In genomic region chr6:132045877-132046276, GRCh38 we compare ENCODE assay signal across 21 cellular contexts.
DNase-seq lines count a peak whose midpoint lies in the region; ATAC-seq, FAIRE-seq and TF ChIP-seq lines count a peak whose summit lies in the region.
"Had no signal": no experiment of that assay in that cellular context is flagged by ENCODE, and none has a peak within 500 bp of the region (broad histone marks: within the 10 kb centered on the region; RNA-seq: fewer than 3 reads in every experiment).

No MANE protein-coding gene starts in this region.

- H2BK5ac ChIP-seq in IMR-90 (ENCODE audit: low read depth, low read length, poor library complexity, severe bottlenecking), result no peak overlapping the region

- H3K36me3 ChIP-seq in ACC112 (ENCODE audit: insufficient read depth, low read length), result no peaks in the 10 kb centered on the region
- no peaks in the 10 kb centered on the region for H3K36me3 ChIP-seq in IMR-90 (ENCODE audit: control insufficient read depth, insufficient read depth, low read length)
- no peaks in the 10 kb centered on the region for H3K36me3 ChIP-seq in K562 (ENCODE audit: control insufficient read depth, insufficient read depth, low read length)
- H3K36me3 ChIP-seq: BLaER1 treated with 17β-estradiol and CSF1 and Interleukin-3, amounts not matched to agents 10 nM and 100 nM had no signal

- no peak overlapping the region for H3K18ac ChIP-seq in IMR-90 (ENCODE audit: low read depth, low read length)

- CTCF ChIA-PET in IMR-90 (lab: Yijun Ruan, JAX), result no interaction called here
- CTCF ChIA-PET in K562 (lab: Yijun Ruan, JAX; ENCODE audit: low intra/inter-chr PET ratio), result no interaction called here

- H3K4me1 ChIP-seq in ACC112 (ENCODE audit: control insufficient read depth, insufficient read depth, low read length, unreplicated experiment) (no peaks in the 10 kb centered on the region), IMR-90 (ENCODE audit: control insufficient read depth, insufficient read depth, low read length) (peaks cover 2% of the 10 kb centered on the region; the same call in 1 of the 2 replicates), K562 (replicated peaks in 1 of 2; ENCODE audit: control insufficient read depth in 2 of 2, insufficient read depth in 2 of 2, low read length in 2 of 2) (no peaks in the 10 kb centered on the region)
- H3K4me1 ChIP-seq: Caco-2 had no signal

- no peaks in the 10 kb centered on the region for H3K79me1 ChIP-seq in IMR-90 (ENCODE audit: low read depth in 1 of 2, low read length in 2 of 2)

- peaks cover 3% of the 10 kb centered on the region for H3K9me3 ChIP-seq in IMR-90 (ENCODE audit: control insufficient read depth, insufficient read depth, low read length)
- no peaks in the 10 kb centered on the region for H3K9me3 ChIP-seq in K562 (replicated peaks; ENCODE audit: control insufficient read depth, insufficient read depth, low read depth, low read length)
- H3K9me3 ChIP-seq: Caco-2 had no signal

- H3K9ac ChIP-seq in IMR-90 (ENCODE audit: low read depth, low read length), result no peak overlapping the region
- H3K9ac ChIP-seq in K562 (ENCODE audit: insufficient read depth in 1 of 2, low read depth in 2 of 2, low read length in 2 of 2), result no peak overlapping the region
- H3K9ac ChIP-seq: BLaER1 treated with 17β-estradiol and CSF1 and Interleukin-3, amounts not matched to agents 10 nM and 100 nM had no signal

- no peak overlapping the region for H4K5ac ChIP-seq in IMR-90 (ENCODE audit: low read depth, low read length)

- no TSS peak for BruUV-seq in IMR-90 (replicated peaks; lab: Mats Ljungman, UMichigan)
- no TSS peak for BruUV-seq in K562 (replicated peaks; lab: Mats Ljungman, UMichigan)

- TF ChIP-seq CTCF in IMR-90 (conservative IDR thresholded peaks at IDR 0.05; ENCODE audit: low read depth, low read length) (no peak), K562 (IDR thresholded peaks at IDR 0.05 in 2 of 3, conservative IDR thresholded peaks at IDR 0.05 in 1 of 3; ENCODE audit: insufficient read depth in 2 of 3, low read depth in 1 of 3, low read length in 3 of 3) (no peak)

- FAIRE-seq in K562 (lab: Jason Lieb, UNC), result no peak
- FAIRE-seq: A204.1, D721Med, G401.6, GM12891, GM19239 had no signal

- in situ Hi-C loops in IMR-90 (cut with MboI; ENCODE audit: low sequenced_read_pairs) (no loop called here), K562 (cut with MboI) (no loop called here)

- WGBS in IMR-90 (ENCODE audit: extremely low coverage in 2 of 2, insufficient read length in 1 of 2), 2 experiments, result no CpG with 5 or more reads among the region's 1 CpG
- WGBS in K562 (ENCODE audit: insufficient coverage, low coverage, missing lambda C conversion rate), result 0% methylated on average over 1 of the region's 1 CpG

- H3K4me2 ChIP-seq in IMR-90 (ENCODE audit: low read depth, low read length) (no peak overlapping the region), K562 (ENCODE audit: insufficient read depth, low read length) (no peak overlapping the region)
- H3K4me2 ChIP-seq: BLaER1 treated with 17β-estradiol and CSF1 and Interleukin-3, amounts not matched to agents 10 nM and 100 nM had no signal

- dilution Hi-C loops in IMR-90 (cut with HindIII; ENCODE audit: low sequenced_read_pairs, unreplicated experiment), result no loop called here

- H3K79me2 ChIP-seq in ACC112 (ENCODE audit: control insufficient read depth, insufficient read depth, low read length, unreplicated experiment) (no peaks in the 10 kb centered on the region), K562 (ENCODE audit: control insufficient read depth, insufficient read depth, low read length) (no peaks in the 10 kb centered on the region)

- no peak overlapping the region for H2BK20ac ChIP-seq in IMR-90 (ENCODE audit: low read depth, low read length)

- no peak overlapping the region for H3K4ac ChIP-seq in IMR-90 (ENCODE audit: low read depth, low read length)

- H3K9me1 ChIP-seq in IMR-90 (ENCODE audit: insufficient read depth, low read length) (no peaks in the 10 kb centered on the region), K562 (ENCODE audit: control insufficient read depth, insufficient read depth, low read length) (no peaks in the 10 kb centered on the region)

- no peak for TF ChIP-seq EP300 in K562 (IDR thresholded peaks at IDR 0.05; ENCODE audit: low read length)

- no peak overlapping the region for H2BK15ac ChIP-seq in IMR-90 (ENCODE audit: low read depth, low read length)

- H2AK5ac ChIP-seq in IMR-90 (ENCODE audit: low read depth, low read length), result no peak overlapping the region

- H2AFZ ChIP-seq in ACC112 (ENCODE audit: low read length, unreplicated experiment) (peak overlapping the region; percentile 53), IMR-90 (replicated peaks; ENCODE audit: low read length, poor library complexity) (no peak overlapping the region), K562 (ENCODE audit: low read depth, low read length) (no peak overlapping the region)

- H3K27me3 ChIP-seq in ACC112 (ENCODE audit: insufficient read depth, low read length) (no peaks in the 10 kb centered on the region), IMR-90 (ENCODE audit: control insufficient read depth, insufficient read depth, low read length) (no peaks in the 10 kb centered on the region), K562 (ENCODE audit: control insufficient read depth in 2 of 2, insufficient read depth in 2 of 2, low read length in 2 of 2) (no peaks in the 10 kb centered on the region)
- H3K27me3 ChIP-seq: BLaER1 treated with 17β-estradiol and CSF1 and Interleukin-3, amounts not matched to agents 10 nM and 100 nM had no signal

- ATAC-seq in IMR-90 (ENCODE audit: low read depth) (no peak), K562 (no peak)
- ATAC-seq: CD8-positive, alpha-beta T cell had no signal

- H3K23ac ChIP-seq in IMR-90 (ENCODE audit: low read depth, low read length), result no peak overlapping the region

- no peak overlapping the region for H3K4me3 ChIP-seq in ACC112 (ENCODE audit: low read depth, low read length)
- no peak overlapping the region for H3K4me3 ChIP-seq in IMR-90 (ENCODE audit: insufficient read depth, low read depth, low read length)
- H3K4me3 ChIP-seq in K562, result no peak overlapping the region
- H3K4me3 ChIP-seq: BLaER1 treated with 17β-estradiol and CSF1 and Interleukin-3, amounts not matched to agents 10 nM and 100 nM had no signal

- intact Hi-C loops in IMR-90 (cut with micrococcal nuclease), result no loop called here
- intact Hi-C loops in K562 (cut with micrococcal nuclease), result no loop called here

- no peak overlapping the region for H2BK120ac ChIP-seq in IMR-90 (ENCODE audit: low read depth, low read length)

- POLR2A ChIA-PET in IMR-90 (lab: Charles Lee; ENCODE audit: unreplicated experiment) (no interaction called here), K562 (lab: Yijun Ruan, JAX) (no interaction called here)

- H4K8ac ChIP-seq in IMR-90 (ENCODE audit: low read depth in 2 of 2, low read length in 2 of 2), result no peak overlapping the region

- no peak for DNase-seq in IMR-90
- DNase-seq in K562 (ENCODE audit: extremely low read depth in 1 of 4, low spot score in 3 of 4), result no peak
- DNase-seq in activated CD8-positive, alpha-beta memory T cell treated with anti-CD3 and anti-CD28 coated beads, Interleukin-2, amount 50 U/mL, for 4 hours, result no peak
- no peak for DNase-seq in pons (ENCODE audit: low spot score)
- no peak for DNase-seq in NCI-H187 treated with DMSO at 0.1 percent for 48 hours (lab: John Stamatoyannopoulos, UW)
- DNase-seq: 8988T; AML-193; Caco-2; Calu3; CD4-positive, alpha-beta T cell; CD8-positive, alpha-beta T cell; DMS79 treated with DMSO at 0.1 percent for 48 hours; GF-D8 had no signal

- no peak overlapping the region for H3K27ac ChIP-seq in ACC112 (ENCODE audit: low read depth, low read length)
- H3K27ac ChIP-seq in IMR-90 (ENCODE audit: insufficient read depth, low read length), result no peak overlapping the region
- no peak overlapping the region for H3K27ac ChIP-seq in K562 (ENCODE audit: extremely low read depth, low read depth, low read length)
- H3K27ac ChIP-seq: BLaER1 treated with 17β-estradiol and CSF1 and Interleukin-3, amounts not matched to agents 10 nM and 100 nM; C4-2B had no signal

- H3K14ac ChIP-seq in IMR-90 (replicated peaks; ENCODE audit: low read depth, low read length), result no peak overlapping the region

- H3K56ac ChIP-seq in IMR-90 (ENCODE audit: extremely low read depth, insufficient read depth, low read length), result no peak overlapping the region

- no peak overlapping the region for H2AK9ac ChIP-seq in IMR-90 (replicated peaks; ENCODE audit: low read depth, low read length, poor library complexity)

- no peak for TF ChIP-seq POLR2A in IMR-90 (IDR thresholded peaks at IDR 0.05; ENCODE audit: low read depth, low read length)
- TF ChIP-seq POLR2A in K562 (conservative IDR thresholded peaks at IDR 0.05), result no peak

- TF ChIP-seq RAD21 in IMR-90 (IDR thresholded peaks at IDR 0.05; ENCODE audit: low read length), result no peak
- no peak for TF ChIP-seq RAD21 in K562 (CRISPR knock-in tag; conservative IDR thresholded peaks at IDR 0.05 in 1 of 2, IDR thresholded peaks at IDR 0.05 in 1 of 2)

- H4K20me1 ChIP-seq in IMR-90 (ENCODE audit: insufficient read depth, low read length) (no peaks in the 10 kb centered on the region), K562 (replicated peaks; ENCODE audit: control insufficient read depth, insufficient read depth, low read length) (no peaks in the 10 kb centered on the region)
- H4K20me1 ChIP-seq: BLaER1 treated with 17β-estradiol and CSF1 and Interleukin-3, amounts not matched to agents 10 nM and 100 nM had no signal

- H4K91ac ChIP-seq in IMR-90 (ENCODE audit: insufficient read depth, low read depth, low read length), result no peak overlapping the region

TF ChIP-seq in IMR-90, 13 proteins besides CTCF, POLR2A, EP300 and RAD21:
- TF ChIP-seq MAFK (IDR thresholded peaks at IDR 0.05; ENCODE audit: low read depth, low read length) (peak; percentile 53), RFX5 (IDR thresholded peaks at IDR 0.05; ENCODE audit: low read depth, low read length) (no peak), USF2 (IDR thresholded peaks at IDR 0.05; ENCODE audit: low read depth, low read length) (no peak)

TF ChIP-seq in K562, 482 proteins besides CTCF, POLR2A, EP300 and RAD21:
- TF ChIP-seq ZNF316 (IDR thresholded peaks at IDR 0.05) (0 out of 2 replicates have a peak, but pooled peaks have one; percentile 23), ZNF655 (CRISPR knock-in tag; IDR thresholded peaks at IDR 0.05) (no peak)
